ENCODE assay signal across 25 cellular contexts in genomic region chr12:44342371-44342770, GRCh38.
A peak's percentile ranks its signal among the peaks of the same experiment; 100 is the strongest.
DNase-seq lines count a peak whose midpoint lies in the region; ATAC-seq, FAIRE-seq and TF ChIP-seq lines count a peak whose summit lies in the region.
"Had no signal": no experiment of that assay in that cellular context is flagged by ENCODE, and none has a peak within 500 bp of the region (broad histone marks: within the 10 kb centered on the region; RNA-seq: fewer than 3 reads in every experiment).

No MANE protein-coding gene starts in this region.

- H2BK120ac ChIP-seq in H1 (replicated peaks; ENCODE audit: low read depth, low read length), result no peak overlapping the region

- ATAC-seq in HG03139 (IDR thresholded peaks at IDR 0.05; ENCODE audit: unreplicated experiment), result no peak
- ATAC-seq: CD8-positive, alpha-beta T cell; GM12878; GM23338 had no signal

- DNase-seq in NCI-H82 (lab: John Stamatoyannopoulos, UW) (peak; percentile 10), NCI-H82 treated with DMSO at 0.1 percent for 48 hours (lab: John Stamatoyannopoulos, UW; ENCODE audit: unreplicated experiment) (no peak), NCI-H526 (lab: John Stamatoyannopoulos, UW) (peak; percentile 55 to 62), H1 (ENCODE audit: low read depth in 1 of 2, low spot score in 2 of 2) (no peak), osteoblast (ENCODE audit: insufficient read length, low spot score, missing footprints) (no peak)
- no peak for DNase-seq in NK-92 treated with Interleukin-12 subunit alpha and Interleukin-12 subunit beta, amount 100 ng/mL, for 24 hours (lab: John Stamatoyannopoulos, UW)
- DNase-seq: Caco-2; CD4-positive, CD25-positive, alpha-beta regulatory T cell; CD8-positive, alpha-beta T cell; DMS153; DMS79; EL; GDM1; HFFc6 had no signal

- H4K8ac ChIP-seq in H1 (ENCODE audit: extremely low read depth, insufficient read depth, low read length), result no peak overlapping the region

- POLR2A ChIA-PET in H1 (lab: Charles Lee; ENCODE audit: partially characterized antibody), result no interaction called here

- no peak overlapping the region for H2AK5ac ChIP-seq in H1 (ENCODE audit: low read depth, low read length)

- TF ChIP-seq RAD21 in H1 (IDR thresholded peaks at IDR 0.05 in 1 of 2, conservative IDR thresholded peaks at IDR 0.05 in 1 of 2; ENCODE audit: low read depth in 2 of 2, low read length in 2 of 2), result no peak

- CTCF ChIA-PET in H1 (lab: Charles Lee; ENCODE audit: partially characterized antibody), result no interaction called here

- H3K23ac ChIP-seq in H1 (ENCODE audit: insufficient read length), result no peak overlapping the region

- H3K4me1 ChIP-seq in H1 (replicated peaks in 1 of 4; ENCODE audit: control insufficient read depth in 3 of 4, insufficient read depth in 4 of 4, low read length in 3 of 4), result no peaks in the 10 kb centered on the region
- H3K4me1 ChIP-seq in rectal smooth muscle tissue (ENCODE audit: control insufficient read depth, insufficient read depth, low read length), result peaks cover 3% of the 10 kb centered on the region
- H3K4me1 ChIP-seq in osteoblast (ENCODE audit: insufficient read depth, low read length), result no peaks in the 10 kb centered on the region
- H3K4me1 ChIP-seq: BLaER1, Caco-2, HAP-1 had no signal

- no peak overlapping the region for H2BK12ac ChIP-seq in H1 (ENCODE audit: low read depth, low read length)

- H3K18ac ChIP-seq in H1 (ENCODE audit: extremely low read depth, low read length), result no peak overlapping the region

- H4K5ac ChIP-seq in H1 (ENCODE audit: insufficient read length, low read depth, low read length), result no peak overlapping the region

- FAIRE-seq in H1 (lab: Jason Lieb, UNC), result no peak
- FAIRE-seq: A204.1, GM12878, GM19239, H54 had no signal

- H4K20me1 ChIP-seq in H1 (replicated peaks in 1 of 2; ENCODE audit: control insufficient read depth in 1 of 2, insufficient read depth in 2 of 2, low read length in 2 of 2) (no peaks in the 10 kb centered on the region), osteoblast (ENCODE audit: insufficient read depth, low read length) (no peaks in the 10 kb centered on the region)
- H4K20me1 ChIP-seq: BLaER1 had no signal

- H3K4me3 ChIP-seq in H1 (ENCODE audit: extremely low read depth in 1 of 4, insufficient read depth in 2 of 4, low read depth in 3 of 4, low read length in 4 of 4) (no peak overlapping the region), rectal smooth muscle tissue (ENCODE audit: low read length) (no peak overlapping the region), osteoblast (ENCODE audit: insufficient read depth, low read length) (no peak overlapping the region)
- H3K4me3 ChIP-seq: BLaER1, GM12878, GM23338, HAP-1 had no signal

- no peak overlapping the region for H3K14ac ChIP-seq in H1 (ENCODE audit: insufficient read length)

- no peaks in the 10 kb centered on the region for H3K23me2 ChIP-seq in H1 (ENCODE audit: low read depth, low read length)

- no peaks in the 10 kb centered on the region for H3K79me1 ChIP-seq in H1 (ENCODE audit: low read depth, low read length)

- no peak for TF ChIP-seq EP300 in H1 (IDR thresholded peaks at IDR 0.05; ENCODE audit: borderline replicate concordance in 1 of 2, low read depth in 2 of 2, low read length in 2 of 2)

- no peaks in the 10 kb centered on the region for H3K27me3 ChIP-seq in H1 (replicated peaks in 1 of 4; ENCODE audit: control insufficient read depth in 3 of 4, extremely low read depth in 1 of 4, insufficient read depth in 3 of 4, low read length in 3 of 4)
- no peaks in the 10 kb centered on the region for H3K27me3 ChIP-seq in rectal smooth muscle tissue (ENCODE audit: control insufficient read depth, insufficient read depth, low read length)
- H3K27me3 ChIP-seq in osteoblast (ENCODE audit: insufficient read depth, low read length), result no peaks in the 10 kb centered on the region
- H3K27me3 ChIP-seq: BLaER1 had no signal

- no peak overlapping the region for H2BK5ac ChIP-seq in H1 (ENCODE audit: low read depth, low read length)

- H3K9ac ChIP-seq in H1 (replicated peaks in 1 of 4; ENCODE audit: extremely low read depth in 1 of 4, low read depth in 3 of 4, low read length in 3 of 4), result no peak overlapping the region
- H3K9ac ChIP-seq in rectal smooth muscle tissue (ENCODE audit: low read length), result no peak overlapping the region
- H3K9ac ChIP-seq: BLaER1 had no signal

- no peak overlapping the region for H3K4me2 ChIP-seq in H1 (ENCODE audit: insufficient read depth in 1 of 2, low read depth in 2 of 2, low read length in 2 of 2)
- H3K4me2 ChIP-seq in osteoblast (ENCODE audit: insufficient read depth, low read length), result no peak overlapping the region
- H3K4me2 ChIP-seq: BLaER1, GM23338 had no signal

- no peaks in the 10 kb centered on the region for H3K36me3 ChIP-seq in H1 (ENCODE audit: control insufficient read depth in 2 of 4, insufficient read depth in 4 of 4, low read length in 3 of 4)
- no peaks in the 10 kb centered on the region for H3K36me3 ChIP-seq in rectal smooth muscle tissue (ENCODE audit: control insufficient read depth, insufficient read depth, low read length)
- H3K36me3 ChIP-seq in osteoblast (ENCODE audit: insufficient read depth, low read length), result no peaks in the 10 kb centered on the region
- H3K36me3 ChIP-seq: BLaER1, HAP-1 had no signal

- H3K56ac ChIP-seq in H1 (replicated peaks; ENCODE audit: insufficient read length, low read depth, low read length), result no peak overlapping the region

- H3K9me3 ChIP-seq in H1 (ENCODE audit: insufficient read depth in 2 of 2, low read depth in 1 of 2, low read length in 1 of 2) (no peaks in the 10 kb centered on the region), osteoblast (ENCODE audit: low read depth, low read length) (no peaks in the 10 kb centered on the region)
- H3K9me3 ChIP-seq: BLaER1, Caco-2, HAP-1 had no signal

- H3K79me2 ChIP-seq in H1 (ENCODE audit: control insufficient read depth in 1 of 2, insufficient read depth in 2 of 2, low read length in 2 of 2) (no peaks in the 10 kb centered on the region), osteoblast (ENCODE audit: insufficient read depth, low read length) (no peaks in the 10 kb centered on the region)

- TF ChIP-seq CTCF in H1 (IDR thresholded peaks at IDR 0.05; ENCODE audit: control extremely low read depth in 1 of 3, insufficient read depth in 1 of 3, low read depth in 1 of 3, low read length in 3 of 3) (no peak), osteoblast (IDR thresholded peaks at IDR 0.05; ENCODE audit: extremely low read depth, low read depth, low read length) (no peak)

- TF ChIP-seq POLR2A in H1 (IDR thresholded peaks at IDR 0.05; ENCODE audit: control extremely low read depth in 1 of 2, low read depth in 2 of 2, low read length in 2 of 2), result no peak

- no peak overlapping the region for H2BK20ac ChIP-seq in H1 (ENCODE audit: low read length)

- H4K91ac ChIP-seq in H1 (replicated peaks; ENCODE audit: insufficient read length, low read length), result no peak overlapping the region

- no peak overlapping the region for H2BK15ac ChIP-seq in H1 (ENCODE audit: low read length)

- H3K4ac ChIP-seq in H1 (replicated peaks; ENCODE audit: insufficient read length, low read depth, low read length), result no peak overlapping the region

- H2AFZ ChIP-seq in H1 (ENCODE audit: low read length) (0 out of 2 replicates have a peak overlapping the region, but pooled peaks have one; percentile 6), osteoblast (ENCODE audit: low read length) (no peak overlapping the region)
- H2AFZ ChIP-seq: GM23338 had no signal

- no peak overlapping the region for H3K27ac ChIP-seq in H1 (ENCODE audit: low read depth, low read length)
- H3K27ac ChIP-seq in rectal smooth muscle tissue (ENCODE audit: low read depth, low read length), result peak overlapping the region; percentile 35
- H3K27ac ChIP-seq in osteoblast (ENCODE audit: low read depth, low read length), result no peak overlapping the region
- H3K27ac ChIP-seq: 22Rv1, BLaER1, C4-2B had no signal

TF ChIP-seq in H1, 55 proteins besides CTCF, POLR2A, EP300 and RAD21:
- TF ChIP-seq SIRT6 (IDR thresholded peaks at IDR 0.05; ENCODE audit: low read length), result no peak
- no peak for TF ChIP-seq TEAD4 (IDR thresholded peaks at IDR 0.05; ENCODE audit: low read depth, low read length)
- no peak for TF ChIP-seq TCF12 (IDR thresholded peaks at IDR 0.05; ENCODE audit: low read depth, low read length)

Comparison
In these comparisons a context has a peak if more than half of its experiments do, and no peak if none do; other contexts are left out.
1. DNase-seq: peak in NCI-H82 (single experiment) and NCI-H526 (2 of 2); none in NCI-H82 treated with DMSO at 0.1 percent for 48 hours (single experiment), H1 (0 of 2), osteoblast (single experiment) and NK-92 treated with Interleukin-12 subunit alpha and Interleukin-12 subunit beta, amount 100 ng/mL, for 24 hours (single experiment).